ENCODE assay signal across 12 cellular contexts in genomic region chr2:226742346-226742745, GRCh38. TPM values are rescaled to one million over a fixed set of nuclear protein-coding genes. Genes with fewer than 3 reads are reported as not detected.
DNase-seq lines count a peak whose midpoint lies in the region; ATAC-seq and TF ChIP-seq lines count a peak whose summit lies in the region.
"Had no signal": no experiment of that assay in that cellular context is flagged by ENCODE, and none has a peak within 500 bp of the region (broad histone marks: within the 10 kb centered on the region; RNA-seq: fewer than 3 reads in every experiment).

No MANE protein-coding gene starts in this region.

- H3K9me3 ChIP-seq in lower lobe of right lung (no peaks in the 10 kb centered on the region), skeletal muscle tissue (ENCODE audit: control insufficient read depth in 3 of 3, low read length in 3 of 3) (no peaks in the 10 kb centered on the region), mucosa of descending colon (no peaks in the 10 kb centered on the region)

- no peak for TF ChIP-seq CTCF in choroid plexus epithelial cell (conservative IDR thresholded peaks at IDR 0.05; ENCODE audit: low read depth, low read length)
- TF ChIP-seq CTCF in lower lobe of right lung (IDR thresholded peaks at IDR 0.05): no peak
- TF ChIP-seq CTCF in mucosa of descending colon (IDR thresholded peaks at IDR 0.05): no peak

- H3K27me3 ChIP-seq in lower lobe of right lung (ENCODE audit: low read depth) (no peaks in the 10 kb centered on the region), skeletal muscle tissue (ENCODE audit: control insufficient read depth in 3 of 3, insufficient read depth in 3 of 3, low read length in 3 of 3) (no peaks in the 10 kb centered on the region)

- peaks cover 16% of the 10 kb centered on the region for H3K27me3 Mint-ChIP-seq in activated T-helper 2 cell treated with anti-CD3 and anti-CD28 coated beads, Interferon-gamma antibody, Interleukin-2, Interleukin-4, amounts not matched to agents 10 μg/mL and 5 μg/mL and 100 μg/mL, durations not matched to agents 14 hours and 24 hours and 36 hours (ENCODE audit: low read depth)

- H3K4me3 ChIP-seq in choroid plexus epithelial cell (ENCODE audit: low read depth, low read length) (no peak overlapping the region), lower lobe of right lung (no peak overlapping the region), skeletal muscle tissue (ENCODE audit: low read length in 3 of 3) (peak overlapping the region in 2 of 3 donors; percentile 4 to 6), mucosa of descending colon (no peak overlapping the region)

- peak overlapping the region; percentile 4 for H3K27ac ChIP-seq in lower lobe of right lung
- H3K27ac ChIP-seq in skeletal muscle tissue (ENCODE audit: low read depth, low read length): peak overlapping the region; percentile 90

- DNase-seq in NCI-H1092 treated with DMSO at 0.1 percent for 48 hours (lab: John Stamatoyannopoulos, UW) (peak; percentile 68), choroid plexus epithelial cell (ENCODE audit: low read depth) (peak; percentile 29), lower lobe of right lung (no peak), COR-L47 (lab: John Stamatoyannopoulos, UW) (no peak), mucosa of descending colon (no peak)
- no peak for DNase-seq in activated T-helper 2 cell treated with anti-CD3 and anti-CD28 coated beads, Interferon-gamma antibody, Interleukin-2, Interleukin-4, amounts not matched to agents 10 μg/mL and 5 μg/mL and 100 μg/mL, durations not matched to agents 14 hours and 24 hours and 36 hours (ENCODE audit: low spot score)
- DNase-seq: CD4-positive, CD25-positive, alpha-beta regulatory T cell; natural killer cell; NCI-H1105 had no signal

- ATAC-seq in lower lobe of right lung: peak; percentile 37 to 50
- ATAC-seq in HG03342 (IDR thresholded peaks at IDR 0.05; ENCODE audit: unreplicated experiment): no peak
- ATAC-seq in mucosa of descending colon: no peak
- ATAC-seq: natural killer cell had no signal

- peak overlapping the region in 1 of 3 donors; percentile 53 for H3K9ac ChIP-seq in skeletal muscle tissue (ENCODE audit: low read depth in 1 of 3, low read length in 3 of 3)

- H3K27ac Mint-ChIP-seq in activated T-helper 2 cell treated with anti-CD3 and anti-CD28 coated beads, Interferon-gamma antibody, Interleukin-2, Interleukin-4, amounts not matched to agents 10 μg/mL and 5 μg/mL and 100 μg/mL, durations not matched to agents 14 hours and 24 hours and 36 hours: no peak overlapping the region
- H3K27ac Mint-ChIP-seq: CD4-positive, CD25-positive, alpha-beta regulatory T cell; natural killer cell had no signal

- no peaks in the 10 kb centered on the region for H3K4me1 Mint-ChIP-seq in activated T-helper 2 cell treated with anti-CD3 and anti-CD28 coated beads, Interferon-gamma antibody, Interleukin-2, Interleukin-4, amounts not matched to agents 10 μg/mL and 5 μg/mL and 100 μg/mL, durations not matched to agents 14 hours and 24 hours and 36 hours (ENCODE audit: low read depth)
- H3K4me1 Mint-ChIP-seq: central memory CD8-positive, alpha-beta T cell; natural killer cell had no signal

- peaks cover 33% of the 10 kb centered on the region for H3K4me1 ChIP-seq in lower lobe of right lung
- peaks cover 33 to 45% (median 36%) of the 10 kb centered on the region in 3 donors for H3K4me1 ChIP-seq in skeletal muscle tissue (ENCODE audit: control insufficient read depth in 3 of 3, insufficient read depth in 3 of 3, low read length in 3 of 3)
- peaks cover 20% of the 10 kb centered on the region for H3K4me1 ChIP-seq in mucosa of descending colon (ENCODE audit: low read depth)

- intact Hi-C loops in lower lobe of right lung (cut with DNase I) (no loop called here), mucosa of descending colon (cut with DNase I, micrococcal nuclease) (no loop called here)
- intact Hi-C loops in activated T-helper 2 cell treated with anti-CD3 and anti-CD28 coated beads, Interferon-gamma antibody, Interleukin-2, Interleukin-4, amounts not matched to agents 10 μg/mL and 5 μg/mL and 100 μg/mL, durations not matched to agents 14 hours and 24 hours and 36 hours (cut with micrococcal nuclease): no loop called here

- no peak overlapping the region for H3K4me3 Mint-ChIP-seq in activated T-helper 2 cell treated with anti-CD3 and anti-CD28 coated beads, Interferon-gamma antibody, Interleukin-2, Interleukin-4, amounts not matched to agents 10 μg/mL and 5 μg/mL and 100 μg/mL, durations not matched to agents 14 hours and 24 hours and 36 hours (ENCODE audit: low read depth)
- H3K4me3 Mint-ChIP-seq: CD4-positive, CD25-positive, alpha-beta regulatory T cell; central memory CD8-positive, alpha-beta T cell; natural killer cell had no signal

- H3K9me3 Mint-ChIP-seq in activated T-helper 2 cell treated with anti-CD3 and anti-CD28 coated beads, Interferon-gamma antibody, Interleukin-2, Interleukin-4, amounts not matched to agents 10 μg/mL and 5 μg/mL and 100 μg/mL, durations not matched to agents 14 hours and 24 hours and 36 hours: no peaks in the 10 kb centered on the region
- H3K9me3 Mint-ChIP-seq: central memory CD8-positive, alpha-beta T cell; natural killer cell had no signal

- H3K36me3 ChIP-seq in lower lobe of right lung (no peaks in the 10 kb centered on the region), skeletal muscle tissue (ENCODE audit: control insufficient read depth in 3 of 3, insufficient read depth in 3 of 3, low read length in 3 of 3) (no peaks in the 10 kb centered on the region), mucosa of descending colon (ENCODE audit: low read depth) (no peaks in the 10 kb centered on the region)

- no peaks in the 10 kb centered on the region for H3K36me3 Mint-ChIP-seq in activated T-helper 2 cell treated with anti-CD3 and anti-CD28 coated beads, Interferon-gamma antibody, Interleukin-2, Interleukin-4, amounts not matched to agents 10 μg/mL and 5 μg/mL and 100 μg/mL, durations not matched to agents 14 hours and 24 hours and 36 hours (ENCODE audit: low read depth)
- H3K36me3 Mint-ChIP-seq: CD4-positive, CD25-positive, alpha-beta regulatory T cell; natural killer cell had no signal

RNA-seq across cellular contexts. Expression of gene IRS1, which starts 57.3 kb away (rescaled TPM):
- total RNA-seq in lower lobe of right lung (11.3 TPM), skeletal muscle tissue (13.0 TPM), mucosa of descending colon (10 to 100 TPM in 2 of 3 donors, 1 to 10 TPM in 1; 8.1 to 29.0 (median 13.5) TPM)
- 1.9 and 3.1 TPM in 2 replicates for total RNA-seq in activated T-helper 2 cell treated with anti-CD3 and anti-CD28 coated beads, Interferon-gamma antibody, Interleukin-2, Interleukin-4, amounts not matched to agents 10 μg/mL and 5 μg/mL and 100 μg/mL, durations not matched to agents 14 hours and 24 hours and 36 hours

Comparison
In these comparisons a context has a peak if more than half of its experiments do, and no peak if none do; other contexts are left out.
1. DNase-seq: peak in NCI-H1092 treated with DMSO at 0.1 percent for 48 hours (single experiment) and choroid plexus epithelial cell (single experiment); none in lower lobe of right lung (single experiment), COR-L47 (single experiment), activated T-helper 2 cell treated with anti-CD3 and anti-CD28 coated beads, Interferon-gamma antibody, Interleukin-2, Interleukin-4, amounts not matched to agents 10 μg/mL and 5 μg/mL and 100 μg/mL, durations not matched to agents 14 hours and 24 hours and 36 hours (single experiment) and mucosa of descending colon (0 of 3).
2. H3K4me3 ChIP-seq: peak in skeletal muscle tissue (2 of 3); none in choroid plexus epithelial cell (single experiment), lower lobe of right lung (single experiment) and mucosa of descending colon (single experiment).
3. ATAC-seq: peak in lower lobe of right lung (2 of 2); none in HG03342 (single experiment) and mucosa of descending colon (single experiment).